In the genomic region with DNA sequence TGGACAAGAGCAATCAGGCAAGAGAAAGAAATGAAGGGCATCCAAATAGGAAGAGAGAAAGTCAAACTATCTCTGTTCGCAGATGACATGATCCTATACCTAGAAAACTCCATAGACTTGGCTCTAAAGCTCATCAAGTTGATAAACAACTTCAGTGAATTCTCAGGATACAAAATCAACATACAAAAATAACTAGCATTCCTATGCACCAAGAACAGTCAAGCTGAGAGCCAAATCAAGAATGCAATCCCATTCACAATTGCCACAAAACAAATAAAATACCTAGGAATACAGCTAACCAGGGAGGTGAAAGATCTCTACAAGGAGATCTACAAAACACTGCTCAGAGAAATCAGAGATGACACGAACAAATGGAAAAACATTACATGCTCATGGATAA, we compare ENCODE assay signal across 22 cellular contexts.
"Had no signal": no experiment of that assay in that cellular context is flagged by ENCODE, and none has a peak within 500 bp of the region (broad histone marks: within the 10 kb centered on the region; RNA-seq: fewer than 3 reads in every experiment).

No MANE protein-coding gene starts in this region.

- H3K4me3 ChIP-seq: PC-9 had no signal

- H3K4me3 Mint-ChIP-seq: activated CD4-positive, alpha-beta memory T cell treated with anti-CD3 and anti-CD28 coated beads, Interleukin-2, amount 10 ng/mL, durations not matched to agents 7 days and 5 days; activated CD4-positive, alpha-beta T cell treated with anti-CD3 and anti-CD28 coated beads, Interleukin-2, amount 10 ng/mL, durations not matched to agents 7 days and 5 days; activated naive CD4-positive, alpha-beta T cell treated with anti-CD3 and anti-CD28 coated beads for 36 hours; activated naive CD8-positive, alpha-beta T cell; activated T-helper 17 cell treated with anti-CD3 and anti-CD28 coated beads, Interleukin-2, amount 50 U/mL, for 72 hours; T-helper 17 cell had no signal

- H3K27ac Mint-ChIP-seq: activated CD4-positive, alpha-beta memory T cell treated with anti-CD3 and anti-CD28 coated beads, Interleukin-2, amount 10 ng/mL, durations not matched to agents 7 days and 5 days; activated CD4-positive, alpha-beta T cell treated with anti-CD3 and anti-CD28 coated beads, Interleukin-2, amount 10 ng/mL, durations not matched to agents 7 days and 5 days; activated naive CD4-positive, alpha-beta T cell treated with anti-CD3 and anti-CD28 coated beads for 36 hours; activated naive CD8-positive, alpha-beta T cell; activated T-helper 17 cell treated with anti-CD3 and anti-CD28 coated beads, Interleukin-2, amount 50 U/mL, for 72 hours; T-helper 17 cell had no signal

- H3K4me2 ChIP-seq: PC-9 had no signal

- H2AFZ ChIP-seq: PC-9 had no signal

- H3K27ac ChIP-seq: PC-9, VCaP had no signal

- DNase-seq: activated CD4-positive, alpha-beta memory T cell treated with anti-CD3 and anti-CD28 coated beads, Interleukin-2, amount 10 ng/mL, durations not matched to agents 7 days and 5 days; activated CD4-positive, alpha-beta T cell treated with anti-CD3 and anti-CD28 coated beads, Interleukin-2, amount 10 ng/mL, durations not matched to agents 7 days and 5 days; activated CD4-positive, CD25-positive, alpha-beta regulatory T cell; activated gamma-delta T cell; activated naive CD4-positive, alpha-beta T cell treated with anti-CD3 and anti-CD28 coated beads for 36 hours; activated T-cell treated with anti-CD3 and anti-CD28 coated beads for 4 hours; activated T-cell treated with anti-CD3 and anti-CD28 coated beads, Interleukin-2, amount 50 U/mL, for 48 hours; central memory CD4-positive, alpha-beta T cell; NCI-H1048; NCI-H146; NCI-H187 treated with DMSO at 0.1 percent for 48 hours; NCI-H2081 treated with DMSO at 0.1 percent for 48 hours; NCI-H446; NCI-H524; PC-9; SHP77 treated with DMSO at 0.1 percent for 48 hours; T-helper 17 cell; T-helper 9 cell had no signal

- H3K27me3 Mint-ChIP-seq: activated CD4-positive, alpha-beta memory T cell treated with anti-CD3 and anti-CD28 coated beads, Interleukin-2, amount 10 ng/mL, durations not matched to agents 7 days and 5 days; activated CD4-positive, alpha-beta T cell treated with anti-CD3 and anti-CD28 coated beads, Interleukin-2, amount 10 ng/mL, durations not matched to agents 7 days and 5 days; activated naive CD8-positive, alpha-beta T cell had no signal

- H3K4me1 Mint-ChIP-seq: activated CD4-positive, alpha-beta memory T cell treated with anti-CD3 and anti-CD28 coated beads, Interleukin-2, amount 10 ng/mL, durations not matched to agents 7 days and 5 days; activated CD4-positive, alpha-beta T cell treated with anti-CD3 and anti-CD28 coated beads, Interleukin-2, amount 10 ng/mL, durations not matched to agents 7 days and 5 days; activated T-helper 17 cell treated with anti-CD3 and anti-CD28 coated beads, Interleukin-2, amount 50 U/mL, for 72 hours; T-helper 17 cell had no signal

- ATAC-seq: activated T-helper 17 cell treated with anti-CD3 and anti-CD28 coated beads, Interleukin-2, amount 50 U/mL, for 72 hours; T-helper 17 cell had no signal

- FAIRE-seq: bronchial epithelial cell had no signal

- H3K36me3 Mint-ChIP-seq: activated naive CD8-positive, alpha-beta T cell had no signal
